ENCODE assay signal across 12 cellular contexts in genomic region chr12:11969437-11970154, GRCh38.
A peak's percentile ranks its signal among the peaks of the same experiment; 100 is the strongest.
DNase-seq lines count a peak whose midpoint lies in the region; ATAC-seq and TF ChIP-seq lines count a peak whose summit lies in the region.
"Had no signal": no experiment of that assay in that cellular context is flagged by ENCODE, and none has a peak within 500 bp of the region (broad histone marks: within the 10 kb centered on the region; RNA-seq: fewer than 3 reads in every experiment).

No MANE protein-coding gene starts in this region.

- in situ Hi-C loops in GM13977 (cut with MboI; ENCODE audit: low pct_unique_long_range_greater_than_20kb, low sequenced_read_pairs, unreplicated experiment) = no loop called here

- no peak overlapping the region for H3K4me3 Mint-ChIP-seq in T-helper 17 cell
- H3K4me3 Mint-ChIP-seq: dendritic cell treated with granulocyte-macrophage colony-stimulating factor and Interleukin-4, amounts not matched to agents 40 ng/mL and 50 ng/mL, for 4 days had no signal

- no peaks in the 10 kb centered on the region for H3K36me3 ChIP-seq in A673 (ENCODE audit: insufficient read depth, low read length, poor library complexity, severe bottlenecking)

- H3K9me3 ChIP-seq in T-helper 17 cell (ENCODE audit: control insufficient read depth, low read length, poor library complexity, severe bottlenecking) = no peaks in the 10 kb centered on the region
- no peaks in the 10 kb centered on the region for H3K9me3 ChIP-seq in A673 (ENCODE audit: low read depth, low read length, poor library complexity, severe bottlenecking)
- no peaks in the 10 kb centered on the region for H3K9me3 ChIP-seq in right cardiac atrium (ENCODE audit: control insufficient read depth, low read length)

- H3K4me3 ChIP-seq in A673 (ENCODE audit: low read depth, low read length, poor library complexity, severe bottlenecking) (no peak overlapping the region), right cardiac atrium (ENCODE audit: low read length) (no peak overlapping the region)
- H3K4me3 ChIP-seq: lung had no signal

- POLR2A ChIA-PET in A673 (lab: Charles Lee; ENCODE audit: low non-redundant PET) = no interaction called here

- H3K36me3 Mint-ChIP-seq in T-helper 17 cell (ENCODE audit: low read depth) = no peaks in the 10 kb centered on the region

- H3K4me1 ChIP-seq in A673 (ENCODE audit: insufficient read depth, low read length, poor library complexity, severe bottlenecking) = no peaks in the 10 kb centered on the region
- H3K4me1 ChIP-seq in right cardiac atrium (ENCODE audit: control insufficient read depth, insufficient read depth, low read length) = no peaks in the 10 kb centered on the region
- H3K4me1 ChIP-seq: foreskin keratinocyte had no signal

- H3K27me3 ChIP-seq in A673 (replicated peaks; ENCODE audit: insufficient read depth, low read depth, low read length, poor library complexity) (no peaks in the 10 kb centered on the region), right cardiac atrium (ENCODE audit: control insufficient read depth, insufficient read depth) (no peaks in the 10 kb centered on the region)

- 67% methylated on average over 8 of the region's 8 CpGs for WGBS in right cardiac atrium

- TF ChIP-seq CTCF in GM13977 (IDR thresholded peaks at IDR 0.05; ENCODE audit: extremely low read depth, insufficient read depth, missing control alignments) (no peak), A673 (conservative IDR thresholded peaks at IDR 0.05; ENCODE audit: low read depth, low read length) (no peak)

- DNase-seq in GM13977 (ENCODE audit: low spot score) (peak; percentile 79), T-helper 17 cell (no peak), germinal center (ENCODE audit: low spot score) (no peak), A673 (ENCODE audit: low spot score) (no peak), right cardiac atrium (no peak)
- DNase-seq in NK-92 treated with Interleukin-12 subunit alpha and Interleukin-12 subunit beta, amount 100 ng/mL, for 24 hours (lab: John Stamatoyannopoulos, UW) = no peak
- DNase-seq: foreskin keratinocyte had no signal

- intact Hi-C loops in A673 (cut with micrococcal nuclease; ENCODE audit: unreplicated experiment) = no loop called here
- intact Hi-C loops in right cardiac atrium (cut with DNase I) = no loop called here

- H3K27ac Mint-ChIP-seq in T-helper 17 cell = peak overlapping the region; percentile 43
- H3K27ac Mint-ChIP-seq: dendritic cell treated with granulocyte-macrophage colony-stimulating factor and Interleukin-4, amounts not matched to agents 40 ng/mL and 50 ng/mL, for 4 days had no signal

- no TSS peak for BruUV-seq in A673 (replicated peaks; lab: Mats Ljungman, UMichigan)

- H3K27me3 Mint-ChIP-seq in T-helper 17 cell = peaks cover 5% of the 10 kb centered on the region

- H3K27ac ChIP-seq in A673 (ENCODE audit: low read depth, low read length, poor library complexity, severe bottlenecking) = no peak overlapping the region
- H3K27ac ChIP-seq in right cardiac atrium (ENCODE audit: low read length) = no peak overlapping the region
- H3K27ac ChIP-seq: foreskin keratinocyte had no signal

- CTCF ChIA-PET in A673 (lab: Charles Lee) = no interaction called here

- H3K4me1 Mint-ChIP-seq in T-helper 17 cell = peaks cover 12% of the 10 kb centered on the region

- ATAC-seq in GM19455 (IDR thresholded peaks at IDR 0.05; ENCODE audit: unreplicated experiment) (peak; percentile 89), HG03039 (IDR thresholded peaks at IDR 0.05; ENCODE audit: unreplicated experiment) (peak; percentile 64), T-helper 17 cell (no peak), right cardiac atrium (no peak)
- ATAC-seq: foreskin keratinocyte, HCT116 had no signal

Comparison
In these comparisons a context has a peak if more than half of its experiments do, and no peak if none do; other contexts are left out.
1. ATAC-seq: peak in GM19455 (single experiment) and HG03039 (single experiment); none in T-helper 17 cell (single experiment) and right cardiac atrium (0 of 2).